ENCODE assay signal across 11 cellular contexts in genomic region chr12:124686001-124686884, GRCh38.
DNase-seq lines count a peak whose midpoint lies in the region; FAIRE-seq and TF ChIP-seq lines count a peak whose summit lies in the region.
"Had no signal": no experiment of that assay in that cellular context is flagged by ENCODE, and none has a peak within 500 bp of the region (broad histone marks: within the 10 kb centered on the region; RNA-seq: fewer than 3 reads in every experiment).

No MANE protein-coding gene starts in this region.

- H3K27me3 ChIP-seq in Karpas-422 (ENCODE audit: low read length) (no peaks in the 10 kb centered on the region), H1 (replicated peaks in 1 of 4; ENCODE audit: control insufficient read depth in 3 of 4, extremely low read depth in 1 of 4, insufficient read depth in 3 of 4, low read length in 3 of 4) (no peaks in the 10 kb centered on the region), H9 (ENCODE audit: insufficient read depth, low read length) (no peaks in the 10 kb centered on the region)

- H3T11ph ChIP-seq in H9 (ENCODE audit: low read length), result no peak overlapping the region

- H3K27me3 Mint-ChIP-seq in nephron (ENCODE audit: low read depth) (peaks cover 20% of the 10 kb centered on the region), H9 (ENCODE audit: low read depth) (peaks cover 2% of the 10 kb centered on the region)

- H3K79me1 ChIP-seq in H1 (ENCODE audit: low read depth, low read length), result no peaks in the 10 kb centered on the region
- H3K79me1 ChIP-seq in H9 (ENCODE audit: insufficient read depth, low read depth, low read length, poor library complexity, severe bottlenecking), result no peaks in the 10 kb centered on the region

- TF ChIP-seq CTCF in H1 (IDR thresholded peaks at IDR 0.05; ENCODE audit: control extremely low read depth in 1 of 3, insufficient read depth in 1 of 3, low read depth in 1 of 3, low read length in 3 of 3) (no peak), nephron (IDR thresholded peaks at IDR 0.05; ENCODE audit: unreplicated experiment in 3 of 3) (no peak), H9 (conservative IDR thresholded peaks at IDR 0.05) (no peak)

- CTCF ChIA-PET in H1 (lab: Charles Lee; ENCODE audit: partially characterized antibody), result interaction anchor here (0.6 to 1.7 kb wide), 7 partner anchors 18 to 174 kb away, joined by 3 read pairs; no protein-coding TSS in a partner anchor

- 88% methylated on average over 15 of the region's 15 CpGs; no CpG with 5 or more reads in 1 of the 2 experiments for WGBS in H1 (ENCODE audit: extremely low coverage in 1 of 2, insufficient coverage in 1 of 2, insufficient read length in 1 of 2, insufficient replicate concordance in 2 of 2, low coverage in 1 of 2, low lambda C conversion rate in 2 of 2, missing lambda C conversion rate in 1 of 2), 2 experiments
- WGBS in H9 (ENCODE audit: extremely low coverage, insufficient read length, low lambda C conversion rate), result no CpG with 5 or more reads among the region's 15 CpGs

- H2BK5ac ChIP-seq in H1 (ENCODE audit: low read depth, low read length), result no peak overlapping the region
- H2BK5ac ChIP-seq in H9 (ENCODE audit: insufficient read length, low read length), result no peak overlapping the region

- no peak overlapping the region for H3K56ac ChIP-seq in H1 (replicated peaks; ENCODE audit: insufficient read length, low read depth, low read length)
- no peak overlapping the region for H3K56ac ChIP-seq in H9 (ENCODE audit: insufficient read length, low read depth, low read length)

- H3K36me3 Mint-ChIP-seq in nephron (ENCODE audit: low read depth), result no peaks in the 10 kb centered on the region
- no peaks in the 10 kb centered on the region; a peak in 1 of 7 replicates for H3K36me3 Mint-ChIP-seq in H9 (ENCODE audit: insufficient read depth in 1 of 3, low read depth in 3 of 3)

- FAIRE-seq in H1 (lab: Jason Lieb, UNC), result no peak

- H3K4me3 Mint-ChIP-seq in nephron, result peak overlapping the region in 1 of 3 experiments; percentile 1
- H3K4me3 Mint-ChIP-seq in H9, result peak overlapping the region in 1 of 2 experiments; percentile 22; a peak in 2 of 5 replicates

- H3K79me2 ChIP-seq in Karpas-422 (ENCODE audit: low read length) (no peaks in the 10 kb centered on the region), H1 (ENCODE audit: control insufficient read depth in 1 of 2, insufficient read depth in 2 of 2, low read length in 2 of 2) (no peaks in the 10 kb centered on the region), H9 (ENCODE audit: insufficient read depth, low read length) (no peaks in the 10 kb centered on the region)

- H3K4me1 Mint-ChIP-seq in nephron, result peaks cover 72% of the 10 kb centered on the region
- peaks cover 39 to 48% of the 10 kb centered on the region in 2 experiments for H3K4me1 Mint-ChIP-seq in H9

- TF ChIP-seq POLR2A in H1 (IDR thresholded peaks at IDR 0.05; ENCODE audit: control extremely low read depth in 1 of 2, low read depth in 2 of 2, low read length in 2 of 2), result no peak

- no peak overlapping the region for H3K23ac ChIP-seq in H1 (ENCODE audit: insufficient read length)
- H3K23ac ChIP-seq in H9 (ENCODE audit: insufficient read length, low read depth, low read length), result no peak overlapping the region

- DNase-seq in AG08395 (ENCODE audit: low spot score), result peak; percentile 67
- DNase-seq in Karpas-422, result peak; percentile 52
- DNase-seq in H1 (ENCODE audit: low read depth in 1 of 2, low spot score in 2 of 2), result no peak
- DNase-seq in superior temporal gyrus (ENCODE audit: extremely low spot score), result no peak
- DNase-seq in COR-L47 (lab: John Stamatoyannopoulos, UW), result no peak
- DNase-seq in GDM1 (lab: John Stamatoyannopoulos, UW), result no peak
- DNase-seq in H9, result no peak
- DNase-seq: NCI-H146; stimulated activated CD4-positive, alpha-beta T cell treated with anti-CD3 and anti-CD28 coated beads, Interleukin-1b, Interleukin-23, amount 100 ng/mL, for 48 hours; SW 1271 had no signal

- H3K4me3 ChIP-seq in Karpas-422 (ENCODE audit: low read length), result no peak overlapping the region
- no peak overlapping the region for H3K4me3 ChIP-seq in H1 (ENCODE audit: extremely low read depth in 1 of 4, insufficient read depth in 2 of 4, low read depth in 3 of 4, low read length in 4 of 4)

- H3K4me2 ChIP-seq in Karpas-422 (ENCODE audit: low read depth, low read length, poor library complexity, severe bottlenecking) (no peak overlapping the region), H1 (ENCODE audit: insufficient read depth in 1 of 2, low read depth in 2 of 2, low read length in 2 of 2) (no peak overlapping the region), H9 (ENCODE audit: insufficient read depth, insufficient read length, low read length) (no peak overlapping the region)

- H2AK5ac ChIP-seq in H1 (ENCODE audit: low read depth, low read length), result no peak overlapping the region
- no peak overlapping the region for H2AK5ac ChIP-seq in H9 (ENCODE audit: insufficient read length, low read length)

- H2BK120ac ChIP-seq in H1 (replicated peaks; ENCODE audit: low read depth, low read length) (no peak overlapping the region), H9 (ENCODE audit: low read depth, low read length, poor library complexity, severe bottlenecking) (no peak overlapping the region)

- no peak overlapping the region for H2AFZ ChIP-seq in Karpas-422 (ENCODE audit: low read length)
- H2AFZ ChIP-seq in H1 (ENCODE audit: low read length), result no peak overlapping the region
- no peak overlapping the region for H2AFZ ChIP-seq in H9 (ENCODE audit: low read length)

- no peak overlapping the region for H3K9ac ChIP-seq in Karpas-422 (ENCODE audit: low read length)
- no peak overlapping the region for H3K9ac ChIP-seq in H1 (replicated peaks in 1 of 4; ENCODE audit: extremely low read depth in 1 of 4, low read depth in 3 of 4, low read length in 3 of 4)
- no peak overlapping the region for H3K9ac ChIP-seq in H9 (ENCODE audit: extremely low read depth, insufficient read length, low read length)

- no peak overlapping the region for H3K14ac ChIP-seq in H1 (ENCODE audit: insufficient read length)
- H3K14ac ChIP-seq in H9 (ENCODE audit: insufficient read depth, low read length), result no peak overlapping the region

- H3K36me3 ChIP-seq in Karpas-422 (ENCODE audit: insufficient read depth, low read length) (no peaks in the 10 kb centered on the region), H1 (ENCODE audit: control insufficient read depth in 2 of 4, insufficient read depth in 4 of 4, low read length in 3 of 4) (no peaks in the 10 kb centered on the region)

- H3K18ac ChIP-seq in H1 (ENCODE audit: extremely low read depth, low read length), result no peak overlapping the region
- no peak overlapping the region for H3K18ac ChIP-seq in H9 (ENCODE audit: insufficient read length, low read depth, low read length)

- H3K9me3 ChIP-seq in Karpas-422 (ENCODE audit: low read length), result no peaks in the 10 kb centered on the region
- H3K9me3 ChIP-seq in H1 (ENCODE audit: insufficient read depth in 2 of 2, low read depth in 1 of 2, low read length in 1 of 2), result no peaks in the 10 kb centered on the region; a peak in 1 of 4 replicates
- H3K9me3 ChIP-seq in H9 (ENCODE audit: control insufficient read depth, low read depth, low read length), result no peaks in the 10 kb centered on the region

- POLR2A ChIA-PET in H1 (lab: Charles Lee; ENCODE audit: partially characterized antibody), result interaction anchor here (0.7 kb wide), 1 partner anchor 10 kb away, joined by 3 read pairs; no protein-coding TSS in a partner anchor

- H3K4ac ChIP-seq in H1 (replicated peaks; ENCODE audit: insufficient read length, low read depth, low read length) (no peak overlapping the region), H9 (ENCODE audit: low read depth, low read length) (no peak overlapping the region)

- no peak overlapping the region for H4K5ac ChIP-seq in H1 (ENCODE audit: insufficient read length, low read depth, low read length)
- H4K5ac ChIP-seq in H9 (ENCODE audit: insufficient read length, low read depth, low read length), result no peak overlapping the region

- TF ChIP-seq RAD21 in H1 (IDR thresholded peaks at IDR 0.05 in 1 of 2, conservative IDR thresholded peaks at IDR 0.05 in 1 of 2; ENCODE audit: low read depth in 2 of 2, low read length in 2 of 2), result no peak

- no peaks in the 10 kb centered on the region for H3K9me2 ChIP-seq in Karpas-422 (replicated peaks; ENCODE audit: insufficient read depth, low read length)

- H2BK12ac ChIP-seq in H1 (ENCODE audit: low read depth, low read length), result no peak overlapping the region
- no peak overlapping the region for H2BK12ac ChIP-seq in H9 (ENCODE audit: insufficient read length, low read depth, low read length)

- H4K91ac ChIP-seq in H1 (replicated peaks; ENCODE audit: insufficient read length, low read length) (no peak overlapping the region), H9 (ENCODE audit: insufficient read length, low read depth, low read length) (no peak overlapping the region)

- no peak overlapping the region for H3K27ac ChIP-seq in Karpas-422 (ENCODE audit: low read length)
- H3K27ac ChIP-seq in H1 (ENCODE audit: low read depth, low read length), result no peak overlapping the region
- H3K27ac ChIP-seq in H9 (ENCODE audit: insufficient read length, low read depth, low read length), result no peak overlapping the region

- H3K23me2 ChIP-seq in H1 (ENCODE audit: low read depth, low read length) (no peaks in the 10 kb centered on the region), H9 (ENCODE audit: insufficient read length, low read depth, low read length, poor library complexity, severe bottlenecking) (no peaks in the 10 kb centered on the region)

- H3K27ac Mint-ChIP-seq in nephron (peak overlapping the region; percentile 80 to 93 (median 84)), H9 (peak overlapping the region in 1 of 3 experiments; percentile 53; a peak in 1 of 7 replicates)

- H2BK15ac ChIP-seq in H1 (ENCODE audit: low read length) (no peak overlapping the region), H9 (ENCODE audit: low read depth, low read length) (no peak overlapping the region)

- H3K9me3 Mint-ChIP-seq in nephron (peaks cover 3% of the 10 kb centered on the region), H9 (peaks cover 2 to 5% of the 10 kb centered on the region in 2 experiments; a peak in 2 of 5 replicates)

- H4K20me1 ChIP-seq in Karpas-422 (ENCODE audit: insufficient read depth, low read depth, low read length), result no peaks in the 10 kb centered on the region; the same call in 1 of the 2 replicates
- H4K20me1 ChIP-seq in H1 (replicated peaks in 1 of 2; ENCODE audit: control insufficient read depth in 1 of 2, insufficient read depth in 2 of 2, low read length in 2 of 2), result no peaks in the 10 kb centered on the region
- no peaks in the 10 kb centered on the region for H4K20me1 ChIP-seq in H9 (ENCODE audit: control insufficient read depth, insufficient read depth, insufficient read length)

- H3K4me1 ChIP-seq in Karpas-422 (ENCODE audit: low read length), result peaks cover 31% of the 10 kb centered on the region
- peaks cover 0 to 5% (median 2%) of the 10 kb centered on the region in 4 experiments; a peak in 4 of 7 replicates for H3K4me1 ChIP-seq in H1 (replicated peaks in 1 of 4; ENCODE audit: control insufficient read depth in 3 of 4, insufficient read depth in 4 of 4, low read length in 3 of 4)
- no peaks in the 10 kb centered on the region; the same call in 1 of the 2 replicates for H3K4me1 ChIP-seq in H9 (ENCODE audit: insufficient read depth, low read length)

- no peak for TF ChIP-seq EP300 in H1 (IDR thresholded peaks at IDR 0.05; ENCODE audit: borderline replicate concordance in 1 of 2, low read depth in 2 of 2, low read length in 2 of 2)

- H4K8ac ChIP-seq in H1 (ENCODE audit: extremely low read depth, insufficient read depth, low read length), result no peak overlapping the region
- H4K8ac ChIP-seq in H9 (replicated peaks; ENCODE audit: insufficient read length, low read depth, low read length), result no peak overlapping the region

- H2BK20ac ChIP-seq in H1 (ENCODE audit: low read length) (peak overlapping the region; percentile 52; the same call in 1 of the 2 replicates), H9 (ENCODE audit: low read depth, low read length, poor library complexity, severe bottlenecking) (no peak overlapping the region)

Comparison
In these comparisons a context has a peak if more than half of its experiments do, and no peak if none do; other contexts are left out.
1. DNase-seq: peak in AG08395 (single experiment) and Karpas-422 (single experiment); none in H1 (0 of 2), superior temporal gyrus (single experiment), COR-L47 (single experiment), GDM1 (single experiment) and H9 (single experiment).